In genomic region chr10:29409241-29410051, GRCh38 we compare ENCODE assay signal across 8 cellular contexts.
DNase-seq lines count a peak whose midpoint lies in the region; ATAC-seq and TF ChIP-seq lines count a peak whose summit lies in the region.

No MANE protein-coding gene starts in this region.

- H3K36me3 ChIP-seq in lung (ENCODE audit: control insufficient read depth in 2 of 2, insufficient read depth in 2 of 2, low read length in 2 of 2): no peaks in the 10 kb centered on the region

- H3K4me1 ChIP-seq in lung (ENCODE audit: control insufficient read depth in 2 of 2, insufficient read depth in 2 of 2, low read length in 2 of 2): peaks cover 5 to 15% of the 10 kb centered on the region in 2 donors

- WGBS in lung, 2 donors: 4 to 5% methylated on average over 62 to 68 of the region's 68 CpGs

- DNase-seq in activated CD4-positive, CD25-positive, alpha-beta regulatory T cell treated with anti-CD3 and anti-CD28 coated beads, Interleukin-2, amount 50 U/mL, for 16 hours (ENCODE audit: low read depth, low spot score): peak; percentile 5
- no peak for DNase-seq in activated CD4-positive, CD25-positive, alpha-beta regulatory T cell (lab: John Stamatoyannopoulos, UW)
- DNase-seq in NCI-H2171 (lab: John Stamatoyannopoulos, UW) (peak; percentile 36), dermis microvascular lymphatic vessel endothelial cell (ENCODE audit: low read depth in 2 of 2) (peak; percentile 26 to 73), lung (ENCODE audit: low spot score) (peak; percentile 81)
- peak; percentile 14 for DNase-seq in activated CD4-positive, alpha-beta T cell treated with anti-CD3 and anti-CD28 coated beads, Interleukin-2, amount 50 U/mL, for 1 hour
- DNase-seq in stimulated activated CD8-positive, alpha-beta memory T cell treated with anti-CD3 and anti-CD28 coated beads, Interleukin-7, amount 100 ng/mL, for 24 hours (ENCODE audit: low read depth): peak; percentile 7

- TF ChIP-seq CTCF in lung (IDR thresholded peaks at IDR 0.05; ENCODE audit: control extremely low read depth, extremely low read depth): no peak

- H3K4me3 ChIP-seq in lung: peak overlapping the region; percentile 97

- no peaks in the 10 kb centered on the region for H3K27me3 ChIP-seq in lung (ENCODE audit: control insufficient read depth, insufficient read depth)

- no peaks in the 10 kb centered on the region for H3K9me3 ChIP-seq in lung (ENCODE audit: control insufficient read depth in 2 of 2, insufficient read depth in 1 of 2, low read length in 1 of 2)

- ATAC-seq in HG02943 (IDR thresholded peaks at IDR 0.05; ENCODE audit: low read depth, unreplicated experiment) (peak; percentile 72), lung (ENCODE audit: insufficient read depth, low FRiP score) (peak; percentile 95)

- H3K27ac ChIP-seq in lung (ENCODE audit: low read depth in 1 of 2, low read length in 1 of 2): peak overlapping the region; percentile 90 to 97

Comparison
In these comparisons a context has a peak if more than half of its experiments do, and no peak if none do; other contexts are left out.
1. DNase-seq: peak in activated CD4-positive, CD25-positive, alpha-beta regulatory T cell treated with anti-CD3 and anti-CD28 coated beads, Interleukin-2, amount 50 U/mL, for 16 hours (single experiment), NCI-H2171 (single experiment), activated CD4-positive, alpha-beta T cell treated with anti-CD3 and anti-CD28 coated beads, Interleukin-2, amount 50 U/mL, for 1 hour (single experiment), dermis microvascular lymphatic vessel endothelial cell (2 of 2), lung (single experiment) and stimulated activated CD8-positive, alpha-beta memory T cell treated with anti-CD3 and anti-CD28 coated beads, Interleukin-7, amount 100 ng/mL, for 24 hours (single experiment); none in activated CD4-positive, CD25-positive, alpha-beta regulatory T cell (0 of 4).